In the genomic region with DNA sequence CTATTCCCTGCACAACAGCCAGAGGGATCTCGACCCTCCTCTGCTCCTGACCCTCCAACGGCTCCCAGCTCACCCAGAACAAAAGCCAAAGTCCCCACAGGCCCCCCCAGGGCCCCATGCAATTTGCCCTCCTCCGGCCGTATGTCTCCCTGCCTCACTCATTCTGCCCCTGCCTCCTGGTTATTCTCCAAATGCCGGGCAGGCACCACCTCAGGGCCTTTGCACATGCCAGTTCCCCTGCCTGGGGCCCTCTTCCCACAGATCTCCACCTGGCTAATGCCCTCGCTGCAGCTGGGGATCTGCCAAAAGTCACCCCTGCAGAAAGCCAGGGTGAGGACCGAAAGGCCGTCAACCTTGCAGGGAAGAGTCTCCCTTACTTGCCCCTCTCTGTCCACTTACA, we compare ENCODE assay signal across 23 cellular contexts.
"Had no signal": no experiment of that assay in that cellular context is flagged by ENCODE, and none has a peak within 500 bp of the region (broad histone marks: within the 10 kb centered on the region; RNA-seq: fewer than 3 reads in every experiment).

No MANE protein-coding gene starts in this region.

- H3K36me3 ChIP-seq: colonic mucosa, esophagus squamous epithelium, gastrocnemius medialis, heart right ventricle, left lung, lower lobe of right lung had no signal

- ATAC-seq: effector memory CD8-positive, alpha-beta T cell; esophagus mucosa; gastrocnemius medialis; heart right ventricle; left cardiac atrium; left lung; left ventricle myocardium superior; lower lobe of right lung; mucosa of descending colon had no signal

- H3K4me1 ChIP-seq: colonic mucosa, esophagus squamous epithelium, gastrocnemius medialis, heart right ventricle, left lung, lower lobe of right lung had no signal

- H3K4me3 ChIP-seq: colonic mucosa, esophagus squamous epithelium, gastrocnemius medialis, heart right ventricle, left lung, lower lobe of right lung, mucosa of descending colon had no signal

- H3K4me1 Mint-ChIP-seq: endodermal cell, naive B cell had no signal

- H3K27ac ChIP-seq: colonic mucosa, epithelial cell of prostate, esophagus squamous epithelium, gastrocnemius medialis, heart right ventricle, left lung, lower lobe of right lung had no signal

- H3K36me3 Mint-ChIP-seq: mesothelial cell of epicardium, naive B cell had no signal

- H3K27me3 ChIP-seq: colonic mucosa had no signal

- H3K9me3 ChIP-seq: colonic mucosa, esophagus squamous epithelium, gastrocnemius medialis, heart right ventricle, left lung, lower lobe of right lung, mucosa of descending colon had no signal

- DNase-seq: colonic mucosa; cortex of kidney; effector CD8-positive, alpha-beta T cell; effector memory CD8-positive, alpha-beta T cell; endodermal cell; erythroblast; esophagus squamous epithelium; foreskin fibroblast; foreskin melanocyte; gastrocnemius medialis; heart right ventricle; hippocampal formation; left cardiac atrium; left lung; left ventricle myocardium superior; lower lobe of right lung; mesenchymal stem cell; mucosa of descending colon; naive B cell had no signal

- H3K9me3 Mint-ChIP-seq: dendritic cell treated with granulocyte-macrophage colony-stimulating factor and Interleukin-4, amounts not matched to agents 40 ng/mL and 50 ng/mL, for 4 days; effector memory CD8-positive, alpha-beta T cell; endodermal cell; mesothelial cell of epicardium; naive B cell had no signal

- H3K27ac Mint-ChIP-seq: dendritic cell treated with granulocyte-macrophage colony-stimulating factor and Interleukin-4, amounts not matched to agents 40 ng/mL and 50 ng/mL, for 4 days; effector memory CD8-positive, alpha-beta T cell; endodermal cell; mesothelial cell of epicardium had no signal

- H3K4me3 Mint-ChIP-seq: dendritic cell treated with granulocyte-macrophage colony-stimulating factor and Interleukin-4, amounts not matched to agents 40 ng/mL and 50 ng/mL, for 4 days; effector memory CD8-positive, alpha-beta T cell; endodermal cell; mesothelial cell of epicardium; naive B cell had no signal
